Comparison of ENCODE assay signal across 8 cellular contexts in the genomic region with DNA sequence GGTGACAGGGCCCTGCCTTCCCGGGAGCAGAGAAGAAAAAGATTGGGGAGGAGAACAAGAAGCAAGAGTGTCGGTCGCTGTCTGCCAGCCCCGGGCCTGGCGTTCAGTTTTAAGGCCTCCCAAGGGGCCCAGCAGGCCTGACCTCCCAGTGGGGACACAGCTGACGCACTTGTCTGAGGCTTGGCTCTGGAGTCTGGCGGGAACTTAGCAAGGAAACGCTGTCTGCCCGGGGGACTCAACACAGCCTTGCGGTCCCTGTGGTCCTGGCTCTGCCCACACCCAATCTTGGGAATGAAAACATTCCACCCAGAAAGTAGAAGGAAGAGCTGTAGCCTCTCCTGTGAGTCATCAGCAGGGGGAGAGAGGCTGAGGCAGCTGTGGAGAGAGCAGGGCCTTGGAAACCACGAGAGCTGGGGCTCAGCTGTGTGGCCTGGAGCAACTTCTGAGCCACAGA. TPM values are rescaled to one million over a fixed set of nuclear protein-coding genes. Genes with fewer than 3 reads are reported as not detected.
A peak's percentile ranks its signal among the peaks of the same experiment; 100 is the strongest.
DNase-seq lines count a peak whose midpoint lies in the region; ATAC-seq and TF ChIP-seq lines count a peak whose summit lies in the region.

No MANE protein-coding gene starts in this region.

- no peak overlapping the region for H3K27ac ChIP-seq in effector memory CD4-positive, alpha-beta T cell (ENCODE audit: insufficient read depth, low read length, poor library complexity, severe bottlenecking)

- no peak overlapping the region for H3K4me3 Mint-ChIP-seq in stimulated activated naive CD8-positive, alpha-beta T cell treated with anti-CD3 and anti-CD28 coated beads, Interleukin-15, amount 100 ng/mL, for 72 hours

- no peak for TF ChIP-seq CTCF in WI38 (IDR thresholded peaks at IDR 0.05; ENCODE audit: low read depth, low read length)

- DNase-seq in HCEC 1CT (peak; percentile 90), cardiac septum (ENCODE audit: low spot score) (peak; percentile 83), sciatic nerve (ENCODE audit: low spot score) (peak; percentile 74), NCI-H1048 (lab: John Stamatoyannopoulos, UW) (no peak)
- no peak for DNase-seq in effector memory CD4-positive, alpha-beta T cell
- no peak for DNase-seq in stimulated activated naive CD8-positive, alpha-beta T cell treated with anti-CD3 and anti-CD28 coated beads, Interleukin-15, amount 100 ng/mL, for 72 hours

- peaks cover 8% of the 10 kb centered on the region for H3K27me3 Mint-ChIP-seq in stimulated activated naive CD8-positive, alpha-beta T cell treated with anti-CD3 and anti-CD28 coated beads, Interleukin-15, amount 100 ng/mL, for 72 hours

- H3K27ac Mint-ChIP-seq in stimulated activated naive CD8-positive, alpha-beta T cell treated with anti-CD3 and anti-CD28 coated beads, Interleukin-15, amount 100 ng/mL, for 72 hours: no peak overlapping the region

- no peaks in the 10 kb centered on the region for H3K9me3 ChIP-seq in effector memory CD4-positive, alpha-beta T cell (ENCODE audit: control insufficient read depth, low read length)

- intact Hi-C loops in cardiac septum (cut with DNase I): loop anchor here (10.0 kb wide), 1 partner anchor 81 kb away; no protein-coding TSS in a partner anchor
- intact Hi-C loops in sciatic nerve (cut with DNase I): loop anchor here (1.0 kb wide), 1 partner anchor 29 kb away; no protein-coding TSS in a partner anchor

- H3K4me3 ChIP-seq in WI38 (ENCODE audit: low read depth, low read length): peak overlapping the region; percentile 20; the same call in 1 of the 2 replicates
- no peak overlapping the region for H3K4me3 ChIP-seq in effector memory CD4-positive, alpha-beta T cell (ENCODE audit: insufficient read depth, low read depth, low read length, poor library complexity, severe bottlenecking)

- H3K36me3 ChIP-seq in effector memory CD4-positive, alpha-beta T cell (ENCODE audit: control insufficient read depth, insufficient read depth, low read length): peaks cover 4% of the 10 kb centered on the region

- H3K4me1 ChIP-seq in effector memory CD4-positive, alpha-beta T cell (ENCODE audit: control insufficient read depth, insufficient read depth, low read length, poor library complexity, severe bottlenecking): peaks cover 29% of the 10 kb centered on the region

- H3K27me3 ChIP-seq in effector memory CD4-positive, alpha-beta T cell (replicated peaks; ENCODE audit: control insufficient read depth, insufficient read depth, low read length, poor library complexity, severe bottlenecking): no peaks in the 10 kb centered on the region

- no peaks in the 10 kb centered on the region for H3K9me3 Mint-ChIP-seq in stimulated activated naive CD8-positive, alpha-beta T cell treated with anti-CD3 and anti-CD28 coated beads, Interleukin-15, amount 100 ng/mL, for 72 hours

- ATAC-seq in sciatic nerve (peak; percentile 91), GM19455 (IDR thresholded peaks at IDR 0.05; ENCODE audit: unreplicated experiment) (no peak)
- no peak for ATAC-seq in stimulated activated naive CD8-positive, alpha-beta T cell treated with anti-CD3 and anti-CD28 coated beads, Interleukin-15, amount 100 ng/mL, for 72 hours

- peaks cover 31% of the 10 kb centered on the region for H3K4me1 Mint-ChIP-seq in stimulated activated naive CD8-positive, alpha-beta T cell treated with anti-CD3 and anti-CD28 coated beads, Interleukin-15, amount 100 ng/mL, for 72 hours

RNA-seq across cellular contexts. Expression of gene TRAF6, which starts 54.4 kb away (rescaled TPM):
- total RNA-seq in cardiac septum (17.8 TPM), sciatic nerve (16.6 TPM)

Comparison
In these comparisons a context has a peak if more than half of its experiments do, and no peak if none do; other contexts are left out.
1. DNase-seq: peak in HCEC 1CT (single experiment), cardiac septum (single experiment) and sciatic nerve (single experiment); none in effector memory CD4-positive, alpha-beta T cell (0 of 3), stimulated activated naive CD8-positive, alpha-beta T cell treated with anti-CD3 and anti-CD28 coated beads, Interleukin-15, amount 100 ng/mL, for 72 hours (0 of 2) and NCI-H1048 (single experiment).